14 cellular contexts compared by ENCODE assay signal in the genomic region with DNA sequence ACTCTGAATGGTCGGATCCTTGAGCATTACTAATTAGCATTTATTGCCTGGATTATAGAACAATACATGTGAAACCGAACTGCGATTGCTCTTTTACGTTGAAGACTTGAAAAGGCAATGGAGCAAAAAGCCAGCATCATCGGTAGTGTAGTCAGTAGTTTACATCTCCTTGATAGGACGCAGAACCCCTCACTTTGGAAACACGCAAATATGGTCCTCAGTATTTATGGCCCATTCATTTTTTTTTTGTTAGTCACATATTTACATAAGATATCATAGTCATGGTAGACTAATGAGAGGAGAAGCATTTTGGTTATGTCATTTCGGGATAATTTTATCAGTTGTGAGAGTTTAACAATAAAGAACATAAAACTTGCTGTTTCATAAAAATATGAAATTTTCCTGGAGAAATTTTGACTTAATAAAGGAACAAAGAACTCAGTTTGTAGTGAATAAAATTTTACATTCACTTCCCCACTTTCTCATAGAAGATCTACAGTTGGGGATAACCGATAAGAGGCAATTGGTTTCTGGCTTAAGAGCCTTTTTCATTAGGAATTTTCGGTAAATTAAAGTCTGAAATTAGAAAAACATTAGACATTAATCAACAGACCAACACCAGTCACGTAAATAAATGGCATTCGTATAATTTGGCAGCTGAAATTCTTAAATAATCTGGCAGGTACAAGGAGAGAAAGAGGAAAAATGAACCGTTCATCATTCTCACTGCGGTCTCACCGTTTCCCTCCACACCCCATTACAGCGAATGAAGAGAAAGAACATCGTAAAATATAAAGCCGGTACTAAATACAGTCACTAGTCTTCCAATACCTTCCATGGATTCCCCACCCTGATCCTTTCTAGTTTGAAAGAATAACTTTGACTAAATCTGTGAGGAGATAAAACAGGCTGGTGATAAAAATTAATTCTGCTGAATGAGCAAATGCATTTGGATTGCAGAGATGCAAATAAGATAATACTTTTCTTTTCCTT. TPM values are rescaled to one million over a fixed set of nuclear protein-coding genes. Genes with fewer than 3 reads are reported as not detected.
DNase-seq lines count a peak whose midpoint lies in the region; TF ChIP-seq lines count a peak whose summit lies in the region.
"Had no signal": no experiment of that assay in that cellular context is flagged by ENCODE, and none has a peak within 500 bp of the region (broad histone marks: within the 10 kb centered on the region; RNA-seq: fewer than 3 reads in every experiment).

No MANE protein-coding gene starts in this region.

- no peak overlapping the region for H3K27ac Mint-ChIP-seq in activated CD4-positive, alpha-beta T cell treated with anti-CD3 and anti-CD28 coated beads, Interleukin-2, amount 10 ng/mL, durations not matched to agents 7 days and 5 days
- H3K27ac Mint-ChIP-seq: naive B cell had no signal

- no peak overlapping the region for H2BK5ac ChIP-seq in mesenchymal stem cell (ENCODE audit: low read depth, low read length, poor library complexity, severe bottlenecking)

- H4K91ac ChIP-seq in mesenchymal stem cell (ENCODE audit: low read length) = no peak overlapping the region

- H3K4me3 ChIP-seq in breast epithelium (peak overlapping the region; percentile 54 to 72 (median 56)), mesenchymal stem cell (ENCODE audit: insufficient read depth in 1 of 2, low read depth in 1 of 2, low read length in 2 of 2) (peak overlapping the region in 1 of 2 experiments; percentile 97), tibial artery (peak overlapping the region; percentile 64 to 68)

- TF ChIP-seq POLR2A in breast epithelium (IDR thresholded peaks at IDR 0.05) = no peak

- intact Hi-C loops in breast epithelium (cut with DNase I; ENCODE audit: low total_unique reads) = no loop called here
- intact Hi-C loops in tibial artery (cut with DNase I; ENCODE audit: low total_unique reads) = loop anchor here (10.0 kb wide), 1 partner anchor 51 kb away; no protein-coding TSS in a partner anchor

- WGBS in mesenchymal stem cell = 66% methylated on average over 10 of the region's 18 CpGs

- H3K36me3 Mint-ChIP-seq in activated CD4-positive, alpha-beta T cell treated with anti-CD3 and anti-CD28 coated beads, Interleukin-2, amount 10 ng/mL, durations not matched to agents 7 days and 5 days (ENCODE audit: low read depth) = no peaks in the 10 kb centered on the region
- H3K36me3 Mint-ChIP-seq: naive B cell had no signal

- H2BK12ac ChIP-seq in mesenchymal stem cell (ENCODE audit: low read length in 2 of 2) = no peak overlapping the region

- no peaks in the 10 kb centered on the region for H3K36me3 ChIP-seq in breast epithelium
- H3K36me3 ChIP-seq in mesenchymal stem cell (ENCODE audit: control insufficient read depth in 1 of 2, insufficient read depth in 2 of 2, low read depth in 1 of 2, low read length in 2 of 2) = peaks cover 0 to 82% of the 10 kb centered on the region in 2 experiments
- H3K36me3 ChIP-seq in tibial artery = peaks cover 0 to 13% (median 4%) of the 10 kb centered on the region in 3 donors

- peak overlapping the region; percentile 100 for H3K9ac ChIP-seq in mesenchymal stem cell (ENCODE audit: low read length)

- no peak overlapping the region for H3K23ac ChIP-seq in mesenchymal stem cell (ENCODE audit: low read length in 2 of 2)

- no peak overlapping the region for H3K4ac ChIP-seq in mesenchymal stem cell (ENCODE audit: low read depth in 1 of 2, low read length in 2 of 2)

- H3K4me1 ChIP-seq in breast epithelium (no peaks in the 10 kb centered on the region), mesenchymal stem cell (ENCODE audit: control insufficient read depth, insufficient read depth, low read depth, low read length) (no peaks in the 10 kb centered on the region), tibial artery (peaks cover 0 to 19% (median 6%) of the 10 kb centered on the region in 4 donors)

- no peak overlapping the region for H2BK15ac ChIP-seq in mesenchymal stem cell (ENCODE audit: low read depth, poor library complexity, severe bottlenecking)

- H3K79me1 ChIP-seq in mesenchymal stem cell (replicated peaks; ENCODE audit: low read length, poor library complexity, severe bottlenecking) = peaks cover 3% of the 10 kb centered on the region

- H3K14ac ChIP-seq in mesenchymal stem cell (ENCODE audit: low read length in 2 of 2) = no peak overlapping the region

- H3K4me1 Mint-ChIP-seq in activated CD4-positive, alpha-beta T cell treated with anti-CD3 and anti-CD28 coated beads, Interleukin-2, amount 10 ng/mL, durations not matched to agents 7 days and 5 days = peaks cover 6% of the 10 kb centered on the region

- POLR2A ChIA-PET in activated CD4-positive, alpha-beta T cell treated with anti-CD3 and anti-CD28 coated beads, Interleukin-2, amount 10 ng/mL, durations not matched to agents 7 days and 5 days (lab: Charles Lee) = no interaction called here

- peaks cover 24% of the 10 kb centered on the region for H3K27me3 Mint-ChIP-seq in activated CD4-positive, alpha-beta T cell treated with anti-CD3 and anti-CD28 coated beads, Interleukin-2, amount 10 ng/mL, durations not matched to agents 7 days and 5 days

- peak overlapping the region in 1 of 2 experiments; percentile 29 for H3K18ac ChIP-seq in mesenchymal stem cell (ENCODE audit: low read depth in 1 of 2, low read length in 2 of 2)

- DNase-seq in NCI-H187 (lab: John Stamatoyannopoulos, UW) (peak; percentile 35 to 42), breast epithelium (ENCODE audit: low spot score in 2 of 2) (no peak), mesenchymal stem cell (peak; percentile 88), tibial artery (no peak), iPS-NIHi7 (ENCODE audit: extremely low spot score) (no peak), AG08395 (ENCODE audit: low spot score) (no peak), kidney tubule cell (ENCODE audit: low spot score) (no peak)
- no peak for DNase-seq in activated CD4-positive, alpha-beta T cell treated with anti-CD3 and anti-CD28 coated beads, Interleukin-2, amount 10 ng/mL, durations not matched to agents 7 days and 5 days
- DNase-seq: activated CD4-positive, alpha-beta T cell treated with anti-CD3 and anti-CD28 coated beads, Interleukin-2, amount 50 U/mL, for 4 hours; DND-41; glutamatergic neuron; GOT3; naive B cell; SIG-M5 had no signal

- H2AK5ac ChIP-seq in mesenchymal stem cell (ENCODE audit: low read length, severe bottlenecking) = no peak overlapping the region

- CTCF ChIA-PET in activated CD4-positive, alpha-beta T cell treated with anti-CD3 and anti-CD28 coated beads, Interleukin-2, amount 10 ng/mL, durations not matched to agents 7 days and 5 days (lab: Charles Lee) = interaction anchor here (1.0 kb wide), 1 partner anchor 12 kb away, joined by 4 read pairs; no protein-coding TSS in a partner anchor

- H2AFZ ChIP-seq in mesenchymal stem cell (ENCODE audit: low read depth, low read length) = no peak overlapping the region

- H3K27me3 ChIP-seq in breast epithelium = peaks cover 0 to 28% of the 10 kb centered on the region in 2 donors
- H3K27me3 ChIP-seq in mesenchymal stem cell (ENCODE audit: control insufficient read depth in 1 of 2, insufficient read depth in 1 of 2, low read length in 2 of 2) = no peaks in the 10 kb centered on the region
- no peaks in the 10 kb centered on the region for H3K27me3 ChIP-seq in tibial artery

- H3K9me3 Mint-ChIP-seq in activated CD4-positive, alpha-beta T cell treated with anti-CD3 and anti-CD28 coated beads, Interleukin-2, amount 10 ng/mL, durations not matched to agents 7 days and 5 days = no peaks in the 10 kb centered on the region

- no peak overlapping the region for H3K4me3 Mint-ChIP-seq in activated CD4-positive, alpha-beta T cell treated with anti-CD3 and anti-CD28 coated beads, Interleukin-2, amount 10 ng/mL, durations not matched to agents 7 days and 5 days
- H3K4me3 Mint-ChIP-seq: naive B cell had no signal

- TF ChIP-seq CTCF in breast epithelium (IDR thresholded peaks at IDR 0.05) (no peak), tibial artery (IDR thresholded peaks at IDR 0.05) (no peak)

- H3K9me3 ChIP-seq in breast epithelium = no peaks in the 10 kb centered on the region
- H3K9me3 ChIP-seq in mesenchymal stem cell (ENCODE audit: control insufficient read depth, low read length) = no peaks in the 10 kb centered on the region
- no peaks in the 10 kb centered on the region for H3K9me3 ChIP-seq in tibial artery

- no peak overlapping the region for H2BK120ac ChIP-seq in mesenchymal stem cell (ENCODE audit: low read depth, low read length)

- H4K8ac ChIP-seq in mesenchymal stem cell (ENCODE audit: low read length) = no peak overlapping the region

- H3K27ac ChIP-seq in breast epithelium (peak overlapping the region; percentile 88 to 92), mesenchymal stem cell (ENCODE audit: low read length, poor library complexity, severe bottlenecking) (no peak overlapping the region), tibial artery (peak overlapping the region; percentile 80 to 91)

- H3K4me2 ChIP-seq in mesenchymal stem cell (ENCODE audit: low read length, poor library complexity, severe bottlenecking) = no peak overlapping the region

RNA-seq across cellular contexts. Expression of gene BLID, which starts 19.8 kb away (rescaled TPM):
- 1 to 10 TPM; 2.0 to 2.8 (median 2.4) TPM for total RNA-seq in breast epithelium
- not detected for polyA plus RNA-seq in mesenchymal stem cell (2013, experiment 1 of 2)
- not detected for polyA plus RNA-seq in mesenchymal stem cell (2013, experiment 2 of 2)
- not detected for total RNA-seq in activated CD4-positive, alpha-beta T cell treated with anti-CD3 and anti-CD28 coated beads, Interleukin-2, amount 10 ng/mL, durations not matched to agents 7 days and 5 days

Comparison
In these comparisons a context has a peak if more than half of its experiments do, and no peak if none do; other contexts are left out.
1. DNase-seq: peak in NCI-H187 (2 of 2) and mesenchymal stem cell (single experiment); none in breast epithelium (0 of 2), tibial artery (0 of 2), iPS-NIHi7 (single experiment), AG08395 (single experiment), kidney tubule cell (single experiment) and activated CD4-positive, alpha-beta T cell treated with anti-CD3 and anti-CD28 coated beads, Interleukin-2, amount 10 ng/mL, durations not matched to agents 7 days and 5 days (single experiment).